In genomic region chr3:72539856-72540255, GRCh38 we compare ENCODE assay signal across 24 cellular contexts.
"Had no signal": no experiment of that assay in that cellular context is flagged by ENCODE, and none has a peak within 500 bp of the region (broad histone marks: within the 10 kb centered on the region; RNA-seq: fewer than 3 reads in every experiment).

No MANE protein-coding gene starts in this region.

- ATAC-seq: left colon; left ventricle myocardium superior; lower lobe of right lung; naive thymus-derived CD8-positive, alpha-beta T cell had no signal

- H3K36me3 ChIP-seq: esophagus squamous epithelium, lower lobe of right lung, prostate gland, right atrium auricular region, sigmoid colon, suprapubic skin, transverse colon, vagina had no signal

- H3K4me3 ChIP-seq: coronary artery, esophagus squamous epithelium, lower lobe of right lung, prostate gland, right atrium auricular region, sigmoid colon, suprapubic skin, transverse colon, vagina had no signal

- H3K27me3 Mint-ChIP-seq: stimulated activated naive CD8-positive, alpha-beta T cell treated with anti-CD3 and anti-CD28 coated beads, Interleukin-15, amount 100 ng/mL, for 72 hours had no signal

- H3K27ac ChIP-seq: coronary artery, esophagus squamous epithelium, lower lobe of right lung, prostate gland, right atrium auricular region, sigmoid colon, suprapubic skin, transverse colon, vagina had no signal

- H3K36me3 Mint-ChIP-seq: immature natural killer cell had no signal

- H3K9me3 ChIP-seq: esophagus squamous epithelium, lower lobe of right lung, prostate gland, right atrium auricular region, sigmoid colon, suprapubic skin, vagina had no signal

- H3K4me3 Mint-ChIP-seq: immature natural killer cell; naive thymus-derived CD8-positive, alpha-beta T cell; nephron progenitor cell; stimulated activated naive CD8-positive, alpha-beta T cell treated with anti-CD3 and anti-CD28 coated beads, Interleukin-15, amount 100 ng/mL, for 72 hours had no signal

- H3K27ac Mint-ChIP-seq: immature natural killer cell, nephron progenitor cell had no signal

- H3K4me1 ChIP-seq: lower lobe of right lung, prostate gland, right atrium auricular region, sigmoid colon, vagina had no signal

- H3K4me1 Mint-ChIP-seq: immature natural killer cell had no signal

- DNase-seq: dermis blood vessel endothelial cell; effector memory CD4-positive, alpha-beta T cell; erythroblast; esophagus squamous epithelium; hypothalamus; immature natural killer cell; islet precursor cell; kidney glomerular epithelial cell; left colon; left ventricle myocardium superior; lower lobe of right lung; naive thymus-derived CD8-positive, alpha-beta T cell; nephron progenitor cell; nucleus accumbens; sigmoid colon; stimulated activated CD4-positive, alpha-beta T cell treated with anti-CD3 and anti-CD28 coated beads, Interleukin-4, amount 100 ng/mL, for 4 hours; stimulated activated naive CD4-positive, alpha-beta T cell; stimulated activated naive CD8-positive, alpha-beta T cell treated with anti-CD3 and anti-CD28 coated beads, Interleukin-15, amount 100 ng/mL, for 72 hours; transverse colon had no signal

- H3K9me3 Mint-ChIP-seq: immature natural killer cell; stimulated activated naive CD8-positive, alpha-beta T cell treated with anti-CD3 and anti-CD28 coated beads, Interleukin-15, amount 100 ng/mL, for 72 hours had no signal

- H3K27me3 ChIP-seq: esophagus squamous epithelium, right atrium auricular region, sigmoid colon, suprapubic skin, transverse colon, vagina had no signal
